Comparison of ENCODE assay signal across 11 cellular contexts in the genomic region with DNA sequence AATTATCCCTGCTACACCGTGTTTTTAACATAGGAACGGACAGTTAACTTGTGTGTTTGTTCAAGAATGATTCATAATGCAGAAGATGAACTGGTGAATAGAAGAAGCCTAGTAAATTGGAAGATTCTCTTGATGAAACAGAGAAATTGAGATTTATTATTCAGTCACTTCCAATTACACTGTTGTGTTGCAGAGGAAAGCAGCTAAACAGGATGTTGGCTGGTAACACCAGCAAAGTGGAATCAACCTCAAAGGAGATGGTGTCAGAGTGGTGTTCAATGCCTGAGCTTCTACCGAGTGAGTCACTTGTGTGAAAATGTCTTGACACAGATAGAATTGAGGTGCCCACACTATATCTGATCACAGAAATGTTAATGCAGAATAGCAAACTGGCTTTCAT.
DNase-seq lines count a peak whose midpoint lies in the region; ATAC-seq, FAIRE-seq and TF ChIP-seq lines count a peak whose summit lies in the region.
"Had no signal": no experiment of that assay in that cellular context is flagged by ENCODE, and none has a peak within 500 bp of the region (broad histone marks: within the 10 kb centered on the region; RNA-seq: fewer than 3 reads in every experiment).

No MANE protein-coding gene starts in this region.

- H3K27me3 Mint-ChIP-seq in CD8-positive, alpha-beta memory T cell: no peaks in the 10 kb centered on the region
- H3K27me3 Mint-ChIP-seq in activated naive CD8-positive, alpha-beta T cell treated with anti-CD3 and anti-CD28 coated beads for 36 hours: no peaks in the 10 kb centered on the region

- CTCF ChIA-PET in CD8-positive, alpha-beta memory T cell (lab: Charles Lee): interaction anchor here (0.7 to 2.2 kb wide), 4 partner anchors 11 to 815 kb away, joined by 3 to 6 read pairs (median 4); no protein-coding TSS in a partner anchor

- peak overlapping the region in 5 of 7 donors; percentile 10 to 63 (median 55) for H3K4me3 Mint-ChIP-seq in CD8-positive, alpha-beta memory T cell
- no peak overlapping the region for H3K4me3 Mint-ChIP-seq in activated naive CD8-positive, alpha-beta T cell treated with anti-CD3 and anti-CD28 coated beads for 36 hours

- H3K9me3 ChIP-seq in CD8-positive, alpha-beta memory T cell (ENCODE audit: low read length): no peaks in the 10 kb centered on the region
- H3K9me3 ChIP-seq in gastrocnemius medialis (no peaks in the 10 kb centered on the region), kidney (ENCODE audit: control insufficient read depth in 1 of 2, low read length in 2 of 2) (no peaks in the 10 kb centered on the region)
- H3K9me3 ChIP-seq: testis had no signal

- peaks cover 1 to 10% (median 3%) of the 10 kb centered on the region in 3 donors for H3K36me3 Mint-ChIP-seq in CD8-positive, alpha-beta memory T cell
- peaks cover 3% of the 10 kb centered on the region for H3K36me3 Mint-ChIP-seq in activated naive CD8-positive, alpha-beta T cell treated with anti-CD3 and anti-CD28 coated beads for 36 hours

- H3K9ac ChIP-seq in kidney (ENCODE audit: low read length in 2 of 2): no peak overlapping the region

- ATAC-seq in gastrocnemius medialis (peak; percentile 45 to 47), HG03469 (IDR thresholded peaks at IDR 0.05; ENCODE audit: unreplicated experiment) (no peak)
- ATAC-seq: HCT116 had no signal

- peak overlapping the region in 5 of 8 donors; percentile 31 to 91 (median 77) for H3K27ac Mint-ChIP-seq in CD8-positive, alpha-beta memory T cell
- H3K27ac Mint-ChIP-seq in activated naive CD8-positive, alpha-beta T cell treated with anti-CD3 and anti-CD28 coated beads for 36 hours: no peak overlapping the region

- FAIRE-seq in kidney (lab: Jason Lieb, UNC): no peak

- in situ Hi-C loops in gastrocnemius medialis (cut with MboI; ENCODE audit: low sequenced_read_pairs in 4 of 4): loop anchor here in 1 of 4 donors (10.0 to 25.0 kb wide), 2 partner anchors 289 to 816 kb away; partner anchors contain the start of gene BCL6

- no peak for TF ChIP-seq POLR2A in gastrocnemius medialis (IDR thresholded peaks at IDR 0.05)

- peaks cover 0 to 5% (median 0%) of the 10 kb centered on the region in 5 donors for H3K9me3 Mint-ChIP-seq in CD8-positive, alpha-beta memory T cell
- no peaks in the 10 kb centered on the region for H3K9me3 Mint-ChIP-seq in activated naive CD8-positive, alpha-beta T cell treated with anti-CD3 and anti-CD28 coated beads for 36 hours

- intact Hi-C loops in gastrocnemius medialis (cut with DNase I; ENCODE audit: low total_unique reads): loop anchor here (2.0 to 5.0 kb wide), 3 partner anchors 129 to 813 kb away; no protein-coding TSS in a partner anchor
- intact Hi-C loops in kidney (cut with DNase I): no loop called here

- DNase-seq in CD8-positive, alpha-beta memory T cell: peak; percentile 1 to 72 (median 30)
- DNase-seq in M059J (ENCODE audit: low read depth) (peak; percentile 51), gastrocnemius medialis (no peak), kidney (no peak), GOT3 (lab: John Stamatoyannopoulos, UW) (no peak)
- DNase-seq in activated naive CD8-positive, alpha-beta T cell treated with anti-CD3 and anti-CD28 coated beads for 36 hours: peak; percentile 3
- DNase-seq: dorsolateral prefrontal cortex, SIG-M5, testis had no signal

- no peak overlapping the region for H3K27ac ChIP-seq in CD8-positive, alpha-beta memory T cell (ENCODE audit: low read depth, low read length)
- H3K27ac ChIP-seq in gastrocnemius medialis: peak overlapping the region; percentile 65 to 87 (median 78)
- H3K27ac ChIP-seq in kidney (ENCODE audit: low read depth in 2 of 2, low read length in 2 of 2): no peak overlapping the region
- H3K27ac ChIP-seq: dorsolateral prefrontal cortex, testis had no signal

- H3K27me3 ChIP-seq in CD8-positive, alpha-beta memory T cell (ENCODE audit: insufficient read depth, low read length, poor library complexity, severe bottlenecking): no peaks in the 10 kb centered on the region
- H3K27me3 ChIP-seq in gastrocnemius medialis: no peaks in the 10 kb centered on the region
- H3K27me3 ChIP-seq: dorsolateral prefrontal cortex, testis had no signal

- POLR2A ChIA-PET in CD8-positive, alpha-beta memory T cell (lab: Charles Lee): interaction anchor here (1.8 kb wide), 1 partner anchor 808 kb away, joined by 5 read pairs; the partner anchor contains the start of gene BCL6

- TF ChIP-seq CTCF in gastrocnemius medialis (IDR thresholded peaks at IDR 0.05 in 4 of 5, conservative IDR thresholded peaks at IDR 0.05 in 1 of 5) (no peak), kidney (IDR thresholded peaks at IDR 0.05; ENCODE audit: borderline replicate concordance, extremely low read depth, insufficient read depth) (no peak)

- no peaks in the 10 kb centered on the region for H3K36me3 ChIP-seq in CD8-positive, alpha-beta memory T cell (ENCODE audit: insufficient read depth, low read length)
- no peaks in the 10 kb centered on the region for H3K36me3 ChIP-seq in gastrocnemius medialis
- H3K36me3 ChIP-seq in kidney (ENCODE audit: control insufficient read depth in 1 of 2, insufficient read depth in 2 of 2, low read length in 2 of 2): no peaks in the 10 kb centered on the region

- peaks cover 12 to 17% (median 13%) of the 10 kb centered on the region in 3 donors for H3K4me1 Mint-ChIP-seq in CD8-positive, alpha-beta memory T cell
- peaks cover 14% of the 10 kb centered on the region for H3K4me1 Mint-ChIP-seq in activated naive CD8-positive, alpha-beta T cell treated with anti-CD3 and anti-CD28 coated beads for 36 hours

- H3K4me1 ChIP-seq in CD8-positive, alpha-beta memory T cell (ENCODE audit: insufficient read depth, low read length): peaks cover 28% of the 10 kb centered on the region
- H3K4me1 ChIP-seq in gastrocnemius medialis (peaks cover 40 to 48% of the 10 kb centered on the region in 2 donors), kidney (ENCODE audit: control insufficient read depth in 1 of 2, insufficient read depth in 1 of 2, low read depth in 1 of 2, low read length in 2 of 2) (no peaks in the 10 kb centered on the region)
- H3K4me1 ChIP-seq: testis had no signal

- no peak overlapping the region for H3K4me3 ChIP-seq in CD8-positive, alpha-beta memory T cell (ENCODE audit: low read length)
- H3K4me3 ChIP-seq in gastrocnemius medialis: no peak overlapping the region
- no peak overlapping the region for H3K4me3 ChIP-seq in kidney (ENCODE audit: low read length in 2 of 2)
- H3K4me3 ChIP-seq: dorsolateral prefrontal cortex, testis had no signal

Comparison
In these comparisons a context has a peak if more than half of its experiments do, and no peak if none do; other contexts are left out.
1. DNase-seq: peak in CD8-positive, alpha-beta memory T cell (5 of 5), M059J (single experiment) and activated naive CD8-positive, alpha-beta T cell treated with anti-CD3 and anti-CD28 coated beads for 36 hours (single experiment); none in gastrocnemius medialis (0 of 2), kidney (single experiment) and GOT3 (single experiment).
2. H3K27ac ChIP-seq: peak in gastrocnemius medialis (4 of 4); none in CD8-positive, alpha-beta memory T cell (single experiment) and kidney (0 of 2).